ENCODE assay signal across 8 cellular contexts in the genomic region with DNA sequence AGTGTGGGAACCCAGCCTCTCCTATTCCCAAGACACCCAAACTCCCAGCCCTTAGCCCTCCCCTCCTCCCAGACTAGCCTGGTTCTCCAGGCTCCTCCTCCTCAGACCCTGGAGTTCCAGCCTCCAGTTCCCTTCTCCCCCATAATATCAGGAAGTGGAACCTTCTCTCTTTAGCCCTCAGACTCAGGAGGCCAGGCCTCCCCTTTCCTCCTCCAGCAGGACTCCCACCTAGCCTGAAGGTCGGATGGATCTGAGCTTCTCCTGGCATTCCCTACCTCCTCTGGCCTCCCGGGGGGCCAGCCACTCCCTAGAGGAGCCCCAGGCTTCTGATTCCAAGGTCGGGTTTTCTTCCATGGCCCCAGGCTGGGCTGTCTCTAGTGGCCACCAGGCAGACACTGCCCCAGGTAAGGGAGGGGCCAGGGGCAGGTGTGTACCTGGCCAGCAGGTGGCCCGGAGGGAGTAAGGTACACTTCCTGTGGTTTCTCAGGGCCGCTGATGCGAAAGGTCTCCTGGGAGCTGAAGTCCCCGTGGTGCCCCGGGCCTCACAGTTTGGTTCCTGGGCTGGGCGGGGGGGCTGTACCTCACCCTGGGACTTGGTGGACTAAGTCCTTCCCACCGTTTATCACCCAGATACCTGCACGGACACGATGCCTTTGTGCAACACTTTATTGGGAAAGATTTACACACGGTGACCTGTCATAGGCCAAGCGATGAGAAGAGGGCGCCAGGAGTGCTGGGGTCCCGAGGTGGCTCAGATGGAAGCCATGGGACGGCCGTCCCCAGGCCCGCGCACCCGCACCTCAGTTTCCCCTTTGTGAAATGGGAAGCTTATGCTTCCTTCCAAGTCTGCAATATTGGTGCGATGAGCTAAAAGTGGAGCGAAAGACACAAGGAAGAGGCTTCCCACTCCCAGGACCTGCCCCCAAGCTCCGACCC. TPM values are rescaled to one million over a fixed set of nuclear protein-coding genes. Genes with fewer than 3 reads are reported as not detected.
DNase-seq lines count a peak whose midpoint lies in the region; ATAC-seq, FAIRE-seq and TF ChIP-seq lines count a peak whose summit lies in the region.

A gene with protein sequence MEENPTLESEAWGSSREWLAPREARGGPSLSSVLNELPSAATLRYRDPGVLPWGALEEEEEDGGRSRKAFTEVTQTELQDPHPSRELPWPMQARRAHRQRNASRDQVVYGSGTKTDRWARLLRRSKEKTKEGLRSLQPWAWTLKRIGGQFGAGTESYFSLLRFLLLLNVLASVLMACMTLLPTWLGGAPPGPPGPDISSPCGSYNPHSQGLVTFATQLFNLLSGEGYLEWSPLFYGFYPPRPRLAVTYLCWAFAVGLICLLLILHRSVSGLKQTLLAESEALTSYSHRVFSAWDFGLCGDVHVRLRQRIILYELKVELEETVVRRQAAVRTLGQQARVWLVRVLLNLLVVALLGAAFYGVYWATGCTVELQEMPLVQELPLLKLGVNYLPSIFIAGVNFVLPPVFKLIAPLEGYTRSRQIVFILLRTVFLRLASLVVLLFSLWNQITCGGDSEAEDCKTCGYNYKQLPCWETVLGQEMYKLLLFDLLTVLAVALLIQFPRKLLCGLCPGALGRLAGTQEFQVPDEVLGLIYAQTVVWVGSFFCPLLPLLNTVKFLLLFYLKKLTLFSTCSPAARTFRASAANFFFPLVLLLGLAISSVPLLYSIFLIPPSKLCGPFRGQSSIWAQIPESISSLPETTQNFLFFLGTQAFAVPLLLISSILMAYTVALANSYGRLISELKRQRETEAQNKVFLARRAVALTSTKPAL (minus strand): TSS at position 397 of the 936 bp plus-strand sequence. CDS start 43 bp downstream, at position 354.

- peak within 1 kb of the TSS in 4 of 11 experiments; percentile 7 to 28 (median 24); a peak in 1 of 22 replicates for H3K27ac ChIP-seq in BLaER1 treated with 17β-estradiol and CSF1 and Interleukin-3, amounts not matched to agents 10 nM and 100 nM
- H3K27ac ChIP-seq in MM.1S (ENCODE audit: low read length) (no peak within 1 kb of the TSS), astrocyte (ENCODE audit: low read depth, low read length) (no peak within 1 kb of the TSS), liver (ENCODE audit: low read depth in 1 of 2, low read length in 2 of 2) (no peak within 1 kb of the TSS)

- TF ChIP-seq CTCF in MM.1S (IDR thresholded peaks at IDR 0.05; ENCODE audit: low read length) (peak; percentile 57), astrocyte (IDR thresholded peaks at IDR 0.05; ENCODE audit: insufficient read depth, low read depth, low read length) (no peak), liver (IDR thresholded peaks at IDR 0.05; ENCODE audit: low read depth, low read length, missing input control) (peak; percentile 12)

- H3K4me1 Mint-ChIP-seq in astrocyte (ENCODE audit: low read depth, unreplicated experiment): peaks cover 2% of the 10 kb centered on the region
- H3K4me1 Mint-ChIP-seq in activated T-cell treated with anti-CD3 and anti-CD28 coated beads, Interleukin-2, amount 50 U/mL, for 72 hours (ENCODE audit: low read depth): peaks cover 5% of the 10 kb centered on the region

- FAIRE-seq in astrocyte (lab: Jason Lieb, UNC): no peak

- no peak within 1 kb of the TSS for H3K4me3 ChIP-seq in BLaER1 treated with 17β-estradiol and CSF1 and Interleukin-3, amounts not matched to agents 10 nM and 100 nM
- H3K4me3 ChIP-seq in MM.1S (ENCODE audit: low read length) (peak within 1 kb of the TSS; percentile 69), astrocyte (ENCODE audit: insufficient read depth, low read depth, low read length) (no peak within 1 kb of the TSS), liver (ENCODE audit: low read depth in 1 of 3, low read length in 3 of 3) (no peak within 1 kb of the TSS)

- no peak for TF ChIP-seq POLR2A in GM18505 (IDR thresholded peaks at IDR 0.05; ENCODE audit: borderline replicate concordance, extremely low read depth, insufficient read depth, insufficient read length)

- no peaks in the 10 kb centered on the region for H3K9me3 Mint-ChIP-seq in astrocyte (ENCODE audit: unreplicated experiment)
- H3K9me3 Mint-ChIP-seq in activated T-cell treated with anti-CD3 and anti-CD28 coated beads, Interleukin-2, amount 50 U/mL, for 72 hours: no peaks in the 10 kb centered on the region

- peak within 1 kb of the TSS; percentile 68 for H3K27ac Mint-ChIP-seq in astrocyte (ENCODE audit: unreplicated experiment)
- no peak within 1 kb of the TSS for H3K27ac Mint-ChIP-seq in activated T-cell treated with anti-CD3 and anti-CD28 coated beads, Interleukin-2, amount 50 U/mL, for 72 hours

- H3F3A ChIP-seq in MM.1S (ENCODE audit: insufficient read depth, low read length): no peaks in the 10 kb centered on the region

- H3K27me3 ChIP-seq in BLaER1 treated with 17β-estradiol and CSF1 and Interleukin-3, amounts not matched to agents 10 nM and 100 nM: no peaks in the 10 kb centered on the region
- H3K27me3 ChIP-seq in MM.1S (replicated peaks; ENCODE audit: insufficient read depth, low read length): no peaks in the 10 kb centered on the region
- no peaks in the 10 kb centered on the region for H3K27me3 ChIP-seq in astrocyte (ENCODE audit: insufficient read depth, low read length)
- no peaks in the 10 kb centered on the region for H3K27me3 ChIP-seq in liver (ENCODE audit: control insufficient read depth in 4 of 4, insufficient read depth in 4 of 4, low read length in 3 of 4)

- ATAC-seq in HG03095 (IDR thresholded peaks at IDR 0.05; ENCODE audit: unreplicated experiment) (no peak), GM18505 (IDR thresholded peaks at IDR 0.05; ENCODE audit: unreplicated experiment) (no peak), GM19328 (IDR thresholded peaks at IDR 0.05; ENCODE audit: unreplicated experiment) (no peak)
- ATAC-seq in activated T-cell treated with anti-CD3 and anti-CD28 coated beads, Interleukin-2, amount 50 U/mL, for 72 hours (replicated peaks in 1 of 2): no peak

- H3K36me3 ChIP-seq in BLaER1 treated with 17β-estradiol and CSF1 and Interleukin-3, amounts not matched to agents 10 nM and 100 nM: peaks cover 25 to 42% (median 30%) of the 10 kb centered on the region in 11 experiments
- H3K36me3 ChIP-seq in MM.1S (replicated peaks; ENCODE audit: insufficient read depth, low read length) (no peaks in the 10 kb centered on the region), astrocyte (ENCODE audit: insufficient read depth, low read length) (no peaks in the 10 kb centered on the region), liver (ENCODE audit: control insufficient read depth in 4 of 4, insufficient read depth in 3 of 4, low read depth in 1 of 4, low read length in 3 of 4) (peaks cover 0 to 5% (median 2%) of the 10 kb centered on the region in 4 donors)

- no peaks in the 10 kb centered on the region for H3K79me2 ChIP-seq in MM.1S (ENCODE audit: low read length)
- H3K79me2 ChIP-seq in astrocyte (ENCODE audit: insufficient read depth, low read length): no peaks in the 10 kb centered on the region

- H3K9ac ChIP-seq in BLaER1 treated with 17β-estradiol and CSF1 and Interleukin-3, amounts not matched to agents 10 nM and 100 nM: peak within 1 kb of the TSS in 7 of 11 experiments; percentile 25 to 58 (median 31); a peak in 6 of 22 replicates
- H3K9ac ChIP-seq in MM.1S (ENCODE audit: low read length) (peak within 1 kb of the TSS; percentile 50; the same call in 1 of the 2 replicates), astrocyte (ENCODE audit: low read length) (no peak within 1 kb of the TSS), liver (ENCODE audit: low read depth in 1 of 2, low read length in 2 of 2) (no peak within 1 kb of the TSS)

- WGBS in liver: 27% methylated on average over 24 of the region's 24 CpGs

- H3K4me2 ChIP-seq in BLaER1 treated with 17β-estradiol and CSF1 and Interleukin-3, amounts not matched to agents 10 nM and 100 nM: peak within 1 kb of the TSS; percentile 51 to 80 (median 67)
- H3K4me2 ChIP-seq in MM.1S (ENCODE audit: low read depth, low read length) (peak within 1 kb of the TSS; percentile 98), astrocyte (ENCODE audit: low read length) (no peak within 1 kb of the TSS)

- peaks cover 40 to 56% (median 49%) of the 10 kb centered on the region in 10 experiments for H3K4me1 ChIP-seq in BLaER1 treated with 17β-estradiol and CSF1 and Interleukin-3, amounts not matched to agents 10 nM and 100 nM
- H3K4me1 ChIP-seq in MM.1S (ENCODE audit: low read length) (peaks cover 4% of the 10 kb centered on the region; the same call in 1 of the 2 replicates), astrocyte (ENCODE audit: insufficient read depth, low read length) (no peaks in the 10 kb centered on the region), liver (ENCODE audit: control insufficient read depth in 4 of 4, insufficient read depth in 4 of 4, low read length in 3 of 4) (no peaks in the 10 kb centered on the region)

- peak in 1 of 2 donors; percentile 17 for TF ChIP-seq RAD21 in liver (IDR thresholded peaks at IDR 0.05)

- H3K9me2 ChIP-seq in MM.1S (replicated peaks; ENCODE audit: insufficient read depth, low read length): no peaks in the 10 kb centered on the region

- H2AFZ ChIP-seq in MM.1S (ENCODE audit: low read length): peak within 1 kb of the TSS; percentile 68
- H2AFZ ChIP-seq in astrocyte (ENCODE audit: low read depth, low read length): no peak within 1 kb of the TSS

- no peak within 1 kb of the TSS for H3K4me3 Mint-ChIP-seq in astrocyte (ENCODE audit: unreplicated experiment)
- no peak within 1 kb of the TSS for H3K4me3 Mint-ChIP-seq in activated T-cell treated with anti-CD3 and anti-CD28 coated beads, Interleukin-2, amount 50 U/mL, for 72 hours

- peaks cover 0 to 54% (median 11%) of the 10 kb centered on the region in 11 experiments; a peak in 11 of 22 replicates for H4K20me1 ChIP-seq in BLaER1 treated with 17β-estradiol and CSF1 and Interleukin-3, amounts not matched to agents 10 nM and 100 nM
- H4K20me1 ChIP-seq in MM.1S (ENCODE audit: insufficient read depth, low read length): no peaks in the 10 kb centered on the region
- H4K20me1 ChIP-seq in astrocyte (ENCODE audit: insufficient read depth, low read length): no peaks in the 10 kb centered on the region

- DNase-seq in MM.1S: peak; percentile 76
- DNase-seq in astrocyte (ENCODE audit: low read depth): no peak
- no peak for DNase-seq in activated T-cell treated with anti-CD3 and anti-CD28 coated beads, Interleukin-2, amount 50 U/mL, for 72 hours

- H3K9me3 ChIP-seq in BLaER1 treated with 17β-estradiol and CSF1 and Interleukin-3, amounts not matched to agents 10 nM and 100 nM (replicated peaks in 1 of 11): no peaks in the 10 kb centered on the region
- H3K9me3 ChIP-seq in MM.1S (replicated peaks; ENCODE audit: insufficient read depth, low read length): no peaks in the 10 kb centered on the region
- H3K9me3 ChIP-seq in astrocyte (ENCODE audit: insufficient read depth, low read depth, low read length): no peaks in the 10 kb centered on the region
- no peaks in the 10 kb centered on the region for H3K9me3 ChIP-seq in liver (ENCODE audit: control insufficient read depth in 4 of 4, low read length in 3 of 4)

- no peaks in the 10 kb centered on the region for H3K27me3 Mint-ChIP-seq in astrocyte (ENCODE audit: low read depth, unreplicated experiment)
- H3K27me3 Mint-ChIP-seq in activated T-cell treated with anti-CD3 and anti-CD28 coated beads, Interleukin-2, amount 50 U/mL, for 72 hours (ENCODE audit: low read depth): no peaks in the 10 kb centered on the region

- peaks cover 3% of the 10 kb centered on the region for H3K36me3 Mint-ChIP-seq in astrocyte (ENCODE audit: low read depth, unreplicated experiment)
- H3K36me3 Mint-ChIP-seq in activated T-cell treated with anti-CD3 and anti-CD28 coated beads, Interleukin-2, amount 50 U/mL, for 72 hours (ENCODE audit: insufficient read depth in 2 of 2): peaks cover 0 to 3% of the 10 kb centered on the region in 2 donors

RNA-seq across cellular contexts. Expression of the gene that starts here (rescaled TPM):
- total RNA-seq in astrocyte (0.94 and 1.9 TPM in 2 replicates), liver (1 to 10 TPM in 1 of 2 donors, under 1 TPM in 1; 0.23 to 1.8 TPM)
- polyA plus RNA-seq in liver: 1 to 10 TPM in 1 of 2 donors, under 1 TPM in 1; 0.92 to 2.4 TPM
- total RNA-seq in activated T-cell treated with anti-CD3 and anti-CD28 coated beads, Interleukin-2, amount 50 U/mL, for 72 hours: under 1 TPM; 0.24 to 0.63 TPM

Comparison
In these comparisons a context has a peak if more than half of its experiments do, and no peak if none do; other contexts are left out.
1. H3K9ac ChIP-seq: peak in BLaER1 treated with 17β-estradiol and CSF1 and Interleukin-3, amounts not matched to agents 10 nM and 100 nM (7 of 11) and MM.1S (single experiment); none in astrocyte (single experiment) and liver (0 of 2).